Comparison of ENCODE assay signal across 22 cellular contexts in the genomic region with DNA sequence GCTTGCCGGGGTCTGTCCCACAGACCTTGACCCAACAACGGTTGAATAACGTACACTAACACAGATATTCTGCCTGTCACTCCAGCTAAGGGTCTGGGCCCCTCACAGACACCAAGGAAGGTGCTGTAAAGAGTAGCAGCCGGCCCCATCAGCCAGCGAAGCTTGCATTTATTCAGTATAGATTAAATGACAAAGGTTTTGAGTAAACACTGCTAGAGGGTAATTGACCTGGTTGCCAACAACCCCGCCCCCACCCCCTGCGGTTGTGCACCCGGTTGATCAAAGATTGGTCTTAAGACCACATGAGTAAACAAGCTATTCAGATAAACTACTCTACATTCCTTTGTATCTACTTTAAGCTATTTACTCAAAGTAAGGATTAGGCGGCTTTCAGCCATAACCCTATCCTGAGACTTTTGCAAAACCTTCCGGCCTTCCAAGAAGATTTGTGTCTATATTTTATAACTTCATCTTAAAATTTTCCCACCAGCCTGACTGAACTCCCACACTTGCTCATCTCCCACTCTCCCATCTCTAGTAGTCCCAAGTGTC. TPM values are rescaled to one million over a fixed set of nuclear protein-coding genes. Genes with fewer than 3 reads are reported as not detected.
DNase-seq lines count a peak whose midpoint lies in the region; TF ChIP-seq lines count a peak whose summit lies in the region.
"Had no signal": no experiment of that assay in that cellular context is flagged by ENCODE, and none has a peak within 500 bp of the region (broad histone marks: within the 10 kb centered on the region; RNA-seq: fewer than 3 reads in every experiment).

No MANE protein-coding gene starts in this region.

- peak overlapping the region; percentile 51 for H3K27ac Mint-ChIP-seq in progenitor cell of endocrine pancreas
- H3K27ac Mint-ChIP-seq: B cell; CD4-positive, CD25-positive, alpha-beta regulatory T cell had no signal

- H3K9ac ChIP-seq in fibroblast of lung (ENCODE audit: insufficient read depth, low read length): no peak overlapping the region

- H4K20me1 ChIP-seq in fibroblast of lung (ENCODE audit: control insufficient read depth, extremely low read depth, insufficient read depth, low read length): no peaks in the 10 kb centered on the region

- no peaks in the 10 kb centered on the region for H3K4me1 ChIP-seq in fibroblast of lung (ENCODE audit: control insufficient read depth, extremely low read depth, insufficient read depth, low read length)

- no peak overlapping the region for H3K4me3 Mint-ChIP-seq in progenitor cell of endocrine pancreas (ENCODE audit: low read depth)
- H3K4me3 Mint-ChIP-seq: B cell had no signal

- TF ChIP-seq CTCF in fibroblast of lung (conservative IDR thresholded peaks at IDR 0.05 in 1 of 2, IDR thresholded peaks at IDR 0.05 in 1 of 2; ENCODE audit: low read depth in 1 of 2, low read length in 2 of 2) (no peak), progenitor cell of endocrine pancreas (IDR thresholded peaks at IDR 0.05; ENCODE audit: unreplicated experiment) (no peak)

- H3K79me2 ChIP-seq in fibroblast of lung (ENCODE audit: control insufficient read depth, insufficient read depth, low read length): peaks cover 1% of the 10 kb centered on the region

- H3K27me3 Mint-ChIP-seq in progenitor cell of endocrine pancreas: no peaks in the 10 kb centered on the region
- H3K27me3 Mint-ChIP-seq: B cell had no signal

- peak overlapping the region; percentile 8 for H2AFZ ChIP-seq in fibroblast of lung (ENCODE audit: low read length)

- H3K9me3 Mint-ChIP-seq in progenitor cell of endocrine pancreas (ENCODE audit: low read depth): peaks cover 22% of the 10 kb centered on the region

- H3K36me3 ChIP-seq in fibroblast of lung (ENCODE audit: control insufficient read depth, insufficient read depth, low read length): no peaks in the 10 kb centered on the region
- H3K36me3 ChIP-seq: SJCRH30 had no signal

- H3K27me3 ChIP-seq in fibroblast of lung (ENCODE audit: control insufficient read depth, insufficient read depth, low read length): no peaks in the 10 kb centered on the region
- H3K27me3 ChIP-seq: SJCRH30 had no signal

- peaks cover 7% of the 10 kb centered on the region for H3K36me3 Mint-ChIP-seq in progenitor cell of endocrine pancreas (ENCODE audit: insufficient read depth)
- H3K36me3 Mint-ChIP-seq: CD4-positive, CD25-positive, alpha-beta regulatory T cell had no signal

- H3K27ac ChIP-seq in fibroblast of lung (ENCODE audit: insufficient read depth, low read length): no peak overlapping the region
- H3K27ac ChIP-seq: 22Rv1, RWPE1, SJCRH30 had no signal

- H3K4me3 ChIP-seq in fibroblast of lung (replicated peaks in 1 of 4; ENCODE audit: control extremely low read depth in 1 of 4, insufficient read depth in 1 of 4, low read depth in 3 of 4, low read length in 4 of 4): no peak overlapping the region
- H3K4me3 ChIP-seq: SJCRH30 had no signal

- DNase-seq in NCI-H345 (lab: John Stamatoyannopoulos, UW) (peak; percentile 7), NCI-H345 treated with DMSO at 0.1 percent for 48 hours (lab: John Stamatoyannopoulos, UW; ENCODE audit: unreplicated experiment) (no peak), NCI-H82 (lab: John Stamatoyannopoulos, UW) (peak; percentile 23), fibroblast of lung (ENCODE audit: low read depth in 2 of 2) (no peak), progenitor cell of endocrine pancreas (ENCODE audit: low spot score, unreplicated experiment) (no peak), NCI-H2171 (lab: John Stamatoyannopoulos, UW) (no peak), islet precursor cell (no peak)
- no peak for DNase-seq in activated CD4-positive, alpha-beta T cell treated with anti-CD3 and anti-CD28 coated beads, Interleukin-2, amount 50 U/mL, for 1 hour
- DNase-seq: Calu3; CD4-positive, CD25-positive, alpha-beta regulatory T cell; DMS53; HCEC 1CT; KG1; NCI-H1092; NCI-H146; NCI-H2227 treated with DMSO at 0.1 percent for 48 hours; NCI-H526 treated with DMSO at 0.1 percent for 48 hours; PC-3; SJCRH30 had no signal

- no peak overlapping the region for H3K4me2 ChIP-seq in fibroblast of lung (ENCODE audit: extremely low read depth, insufficient read depth, low read length)

- no peaks in the 10 kb centered on the region for H3K9me3 ChIP-seq in fibroblast of lung (ENCODE audit: control insufficient read depth, insufficient read depth, low read depth, low read length)
- H3K9me3 ChIP-seq: SJCRH30 had no signal

- no peaks in the 10 kb centered on the region for H3K4me1 Mint-ChIP-seq in progenitor cell of endocrine pancreas (ENCODE audit: low read depth)

RNA-seq across cellular contexts. Expression of a gene that starts 4.8 kb away (rescaled TPM):
- 61.4 and 111 TPM in 2 replicates for total RNA-seq in fibroblast of lung
- 64.7 and 91.9 TPM in 2 replicates for polyA plus RNA-seq in fibroblast of lung
- polyA plus RNA-seq in fibroblast of lung (2012): 50.8 and 58.1 TPM in 2 replicates
- polyA minus RNA-seq in fibroblast of lung (ENCODE audit: low replicate concordance): 53.2 and 104 TPM in 2 replicates
- 146 and 151 TPM in 2 replicates for total RNA-seq in progenitor cell of endocrine pancreas

Comparison
In these comparisons a context has a peak if more than half of its experiments do, and no peak if none do; other contexts are left out.
1. DNase-seq: peak in NCI-H345 (single experiment) and NCI-H82 (single experiment); none in NCI-H345 treated with DMSO at 0.1 percent for 48 hours (single experiment), fibroblast of lung (0 of 2), progenitor cell of endocrine pancreas (single experiment), NCI-H2171 (single experiment), islet precursor cell (single experiment) and activated CD4-positive, alpha-beta T cell treated with anti-CD3 and anti-CD28 coated beads, Interleukin-2, amount 50 U/mL, for 1 hour (single experiment).